13 cellular contexts compared by ENCODE assay signal in genomic region chr5:152007556-152007955, GRCh38.
"Had no signal": no experiment of that assay in that cellular context is flagged by ENCODE, and none has a peak within 500 bp of the region (broad histone marks: within the 10 kb centered on the region; RNA-seq: fewer than 3 reads in every experiment).

No MANE protein-coding gene starts in this region.

- H3K9me3 ChIP-seq: neutrophil had no signal

- DNase-seq: activated CD4-positive, alpha-beta memory T cell treated with anti-CD3 and anti-CD28 coated beads for 36 hours; activated gamma-delta T cell; activated T-cell treated with anti-CD3 and anti-CD28 coated beads, Interleukin-2, amount 50 U/mL, for 4 hours; foreskin melanocyte; heart right ventricle; left ventricle myocardium superior; mesenchymal stem cell; T1000 had no signal

- H3K4me3 Mint-ChIP-seq: activated CD4-positive, alpha-beta memory T cell treated with anti-CD3 and anti-CD28 coated beads for 36 hours; activated naive CD8-positive, alpha-beta T cell; activated T-cell treated with anti-CD3 and anti-CD28 coated beads, Interleukin-2, amount 50 U/mL, for 4 hours; stimulated activated effector memory CD8-positive, alpha-beta T cell treated with anti-CD3 and anti-CD28 coated beads, Interleukin-12 subunit alpha, Interleukin-12 subunit beta, amount 100 ng/mL, for 72 hours had no signal

- H3K36me3 ChIP-seq: heart right ventricle, neutrophil, tibial nerve had no signal

- H3K27me3 ChIP-seq: heart right ventricle, neutrophil, tibial nerve had no signal

- ATAC-seq: activated T-cell treated with anti-CD3 and anti-CD28 coated beads, Interleukin-2, amount 50 U/mL, for 4 hours; heart right ventricle; left ventricle myocardium superior; stimulated activated effector memory CD8-positive, alpha-beta T cell treated with anti-CD3 and anti-CD28 coated beads, Interleukin-12 subunit alpha, Interleukin-12 subunit beta, amount 100 ng/mL, for 72 hours had no signal

- H3K9me3 Mint-ChIP-seq: activated T-cell treated with anti-CD3 and anti-CD28 coated beads, Interleukin-2, amount 50 U/mL, for 4 hours; stimulated activated effector memory CD8-positive, alpha-beta T cell treated with anti-CD3 and anti-CD28 coated beads, Interleukin-12 subunit alpha, Interleukin-12 subunit beta, amount 100 ng/mL, for 72 hours had no signal

- H3K4me3 ChIP-seq: heart right ventricle, smooth muscle cell, tibial nerve had no signal

- H3K27me3 Mint-ChIP-seq: activated CD4-positive, alpha-beta memory T cell treated with anti-CD3 and anti-CD28 coated beads for 36 hours; activated naive CD8-positive, alpha-beta T cell had no signal

- H3K4me1 Mint-ChIP-seq: stimulated activated effector memory CD8-positive, alpha-beta T cell treated with anti-CD3 and anti-CD28 coated beads, Interleukin-12 subunit alpha, Interleukin-12 subunit beta, amount 100 ng/mL, for 72 hours had no signal

- H3K27ac ChIP-seq: heart right ventricle, neutrophil, tibial nerve had no signal

- H3K36me3 Mint-ChIP-seq: activated CD4-positive, alpha-beta memory T cell treated with anti-CD3 and anti-CD28 coated beads for 36 hours; stimulated activated effector memory CD8-positive, alpha-beta T cell treated with anti-CD3 and anti-CD28 coated beads, Interleukin-12 subunit alpha, Interleukin-12 subunit beta, amount 100 ng/mL, for 72 hours had no signal

- H3K4me1 ChIP-seq: heart right ventricle, tibial nerve had no signal

- H3K4me2 ChIP-seq: smooth muscle cell had no signal

- H3K27ac Mint-ChIP-seq: activated CD4-positive, alpha-beta memory T cell treated with anti-CD3 and anti-CD28 coated beads for 36 hours; activated naive CD8-positive, alpha-beta T cell; stimulated activated effector memory CD8-positive, alpha-beta T cell treated with anti-CD3 and anti-CD28 coated beads, Interleukin-12 subunit alpha, Interleukin-12 subunit beta, amount 100 ng/mL, for 72 hours had no signal
